In genomic region chr15:72196409-72197044, GRCh38 we compare ENCODE assay signal across 2 cellular contexts.
TF ChIP-seq lines count a peak whose summit lies in the region.

No MANE protein-coding gene starts in this region.

TF ChIP-seq in A549, 52 proteins besides CTCF, POLR2A, EP300 and RAD21 (continued from another document):
- TF ChIP-seq BCL3 (IDR thresholded peaks at IDR 0.05) (no peak), FOSL2 (IDR thresholded peaks at IDR 0.05) (no peak), FOSL2 (CRISPR knock-in tag; IDR thresholded peaks at IDR 0.05) (no peak), TFCP2L1 (CRISPR knock-in tag; IDR thresholded peaks at IDR 0.05) (no peak), GATA3 (IDR thresholded peaks at IDR 0.05; ENCODE audit: borderline replicate concordance) (no peak), KDM1A (IDR thresholded peaks at IDR 0.05; ENCODE audit: low read depth) (no peak), ZNF302 (CRISPR knock-in tag; IDR thresholded peaks at IDR 0.05) (no peak), SREBF2 (IDR thresholded peaks at IDR 0.05) (no peak), MYC (IDR thresholded peaks at IDR 0.05; ENCODE audit: borderline replicate concordance, low read length) (no peak), USF2 (IDR thresholded peaks at IDR 0.05) (no peak), HES2 (IDR thresholded peaks at IDR 0.05) (no peak), HOXB13 (CRISPR knock-in tag; IDR thresholded peaks at IDR 0.05; ENCODE audit: low read depth) (no peak), RNF2 (IDR thresholded peaks at IDR 0.05; ENCODE audit: borderline replicate concordance, low read depth) (no peak), JUN (IDR thresholded peaks at IDR 0.05) (no peak), FOSB (CRISPR knock-in tag; IDR thresholded peaks at IDR 0.05) (no peak)
TF ChIP-seq in A549: peak in this region for 0.

TF ChIP-seq in HCT116, 20 proteins besides CTCF, POLR2A, EP300 and RAD21 (continued from another document):
- TF ChIP-seq REST (IDR thresholded peaks at IDR 0.05; ENCODE audit: low read depth): no peak
- TF ChIP-seq ZNF274 (IDR thresholded peaks at IDR 0.05; ENCODE audit: low read depth, low read length): no peak
- TF ChIP-seq ELF1 (IDR thresholded peaks at IDR 0.05; ENCODE audit: borderline replicate concordance, low read depth): no peak
- no peak for TF ChIP-seq EGR1 (IDR thresholded peaks at IDR 0.05; ENCODE audit: low read depth)
- TF ChIP-seq EZH2phosphoT487 (IDR thresholded peaks at IDR 0.05; ENCODE audit: borderline replicate concordance): no peak
- no peak for TF ChIP-seq FOSL1 (IDR thresholded peaks at IDR 0.05; ENCODE audit: low read depth)
- TF ChIP-seq TCF7L2 (IDR thresholded peaks at IDR 0.05; ENCODE audit: borderline replicate concordance, extremely low read depth, insufficient read depth, insufficient read length): no peak
- TF ChIP-seq ZFX (IDR thresholded peaks at IDR 0.05): no peak
- TF ChIP-seq SRF (IDR thresholded peaks at IDR 0.05; ENCODE audit: low read depth): no peak
- TF ChIP-seq SP1 (IDR thresholded peaks at IDR 0.05; ENCODE audit: low read depth): no peak
- no peak for TF ChIP-seq EZH2 (IDR thresholded peaks at IDR 0.05)
- no peak for TF ChIP-seq SIN3A (IDR thresholded peaks at IDR 0.05; ENCODE audit: low read depth)
